ENCODE assay signal across 8 cellular contexts in genomic region chr3:179450321-179450720, GRCh38. TPM values are rescaled to one million over a fixed set of nuclear protein-coding genes. Genes with fewer than 3 reads are reported as not detected.
A peak's percentile ranks its signal among the peaks of the same experiment; 100 is the strongest.
DNase-seq lines count a peak whose midpoint lies in the region; ATAC-seq and TF ChIP-seq lines count a peak whose summit lies in the region.

No MANE protein-coding gene starts in this region.

- H3K4me1 ChIP-seq in HUES64 (ENCODE audit: insufficient read depth, low read length) = peaks cover 32% of the 10 kb centered on the region
- H3K4me1 ChIP-seq in muscle layer of duodenum (ENCODE audit: control insufficient read depth in 1 of 2, insufficient read depth in 2 of 2, low read length in 2 of 2) = peaks cover 0 to 33% of the 10 kb centered on the region in 2 donors

- no peak for TF ChIP-seq CTCF in C4-2B (conservative IDR thresholded peaks at IDR 0.05)
- no peak for TF ChIP-seq CTCF in brain (conservative IDR thresholded peaks at IDR 0.05)

- H3K4me1 Mint-ChIP-seq in brain = peaks cover 66% of the 10 kb centered on the region

- H3K9ac ChIP-seq in HUES64 (ENCODE audit: low read depth, low read length) = peak overlapping the region; percentile 81

- H3K27me3 Mint-ChIP-seq in brain = peaks cover 18% of the 10 kb centered on the region

- H3K27ac Mint-ChIP-seq in brain = peak overlapping the region; percentile 89 to 98 (median 95)

- no peak for DNase-seq in NCI-H1436 treated with DMSO at 0.1 percent for 48 hours (lab: John Stamatoyannopoulos, UW)
- no peak for DNase-seq in activated effector memory CD4-positive, alpha-beta T cell treated with Interleukin-2 at 50 U/mL for 16 hours
- no peak for DNase-seq in UCSD-AML1 (lab: John Stamatoyannopoulos, UW; ENCODE audit: unreplicated experiment)

- 5% methylated on average over 10 of the region's 10 CpGs for WGBS in HUES64

- H3K27ac ChIP-seq in C4-2B (peak overlapping the region; percentile 75; the same call in 1 of the 2 replicates), HUES64 (ENCODE audit: low read depth, low read length) (no peak overlapping the region), muscle layer of duodenum (ENCODE audit: low read length) (peak overlapping the region; percentile 82)

- peak overlapping the region; percentile 88 to 97 (median 93) for H3K4me3 Mint-ChIP-seq in brain

- H3K27me3 ChIP-seq in HUES64 (ENCODE audit: insufficient read depth, low read length) (peaks cover 17% of the 10 kb centered on the region), muscle layer of duodenum (ENCODE audit: low read depth, low read length) (no peaks in the 10 kb centered on the region)

- peaks cover 16% of the 10 kb centered on the region for H3K36me3 Mint-ChIP-seq in brain

- H3K9me3 Mint-ChIP-seq in brain = no peaks in the 10 kb centered on the region

- H3K36me3 ChIP-seq in HUES64 (ENCODE audit: insufficient read depth, low read length) (no peaks in the 10 kb centered on the region), muscle layer of duodenum (ENCODE audit: control insufficient read depth in 1 of 2, insufficient read depth in 2 of 2, low read length in 2 of 2) (no peaks in the 10 kb centered on the region)

- no peak for ATAC-seq in HG03378 (IDR thresholded peaks at IDR 0.05; ENCODE audit: unreplicated experiment)

- H3K9me3 ChIP-seq in HUES64 (ENCODE audit: insufficient read depth, low read depth, low read length) = no peaks in the 10 kb centered on the region
- no peaks in the 10 kb centered on the region for H3K9me3 ChIP-seq in muscle layer of duodenum (ENCODE audit: control insufficient read depth in 1 of 2, low read length in 2 of 2)

- H3K4me3 ChIP-seq in HUES64 (ENCODE audit: low read length) (peak overlapping the region; percentile 78), muscle layer of duodenum (ENCODE audit: low read depth in 1 of 2, low read length in 2 of 2) (peak overlapping the region; percentile 76 to 78)

RNA-seq across cellular contexts. Expression of gene GNB4, which starts 0.9 kb away (rescaled TPM):
- 20.6 TPM for polyA plus RNA-seq in HUES64 (2013, experiment 1 of 2)
- 26.2 TPM for polyA plus RNA-seq in HUES64 (2013, experiment 2 of 2)
- 3.4 TPM for polyA plus RNA-seq in brain (ENCODE audit: insufficient read depth, low read depth, low replicate concordance)
